Comparison of ENCODE assay signal across 8 cellular contexts in the genomic region with DNA sequence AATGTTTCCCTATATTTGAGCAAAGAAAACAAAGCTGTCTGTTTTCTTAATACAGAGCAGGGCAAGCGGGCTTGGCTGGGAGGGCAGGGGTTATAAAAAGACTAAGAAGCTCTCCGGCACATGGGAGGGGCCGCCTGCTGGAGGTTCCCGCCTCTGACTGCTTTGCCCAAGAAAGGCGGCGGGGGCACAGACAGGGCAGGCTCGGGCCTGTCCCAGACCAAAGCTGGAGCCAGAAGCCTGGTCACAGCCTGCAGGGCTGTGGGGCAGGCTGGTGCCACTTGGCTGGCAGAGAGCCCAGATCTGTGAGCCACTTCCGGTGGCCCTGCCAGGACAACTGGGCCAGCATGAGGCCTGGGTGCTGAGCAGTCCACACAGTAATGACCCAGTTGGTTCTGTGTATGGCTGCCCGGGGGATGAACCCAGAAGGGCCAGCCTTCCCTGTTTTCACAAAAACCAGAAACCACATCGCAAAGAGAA.
A peak's percentile ranks its signal among the peaks of the same experiment; 100 is the strongest.
DNase-seq lines count a peak whose midpoint lies in the region; ATAC-seq and TF ChIP-seq lines count a peak whose summit lies in the region.

No MANE protein-coding gene starts in this region.

- intact Hi-C loops in cardiac septum (cut with DNase I), result loop anchor here (10.0 kb wide), 2 partner anchors 97 to 533 kb away; no protein-coding TSS in a partner anchor

- no peak overlapping the region for H3K9ac ChIP-seq in parathyroid adenoma

- no peaks in the 10 kb centered on the region for H3K27me3 Mint-ChIP-seq in activated naive CD8-positive, alpha-beta T cell treated with anti-CD3 and anti-CD28 coated beads, Interleukin-2, amount 50 U/mL, for 24 hours

- peak; percentile 55 for ATAC-seq in GM19324 (IDR thresholded peaks at IDR 0.05; ENCODE audit: low FRiP score, unreplicated experiment)
- no peak for ATAC-seq in activated naive CD8-positive, alpha-beta T cell treated with anti-CD3 and anti-CD28 coated beads, Interleukin-2, amount 50 U/mL, for 24 hours
- ATAC-seq in GM19463 (IDR thresholded peaks at IDR 0.05; ENCODE audit: unreplicated experiment), result no peak
- no peak for ATAC-seq in GM19452 (IDR thresholded peaks at IDR 0.05; ENCODE audit: unreplicated experiment)

- H3K36me3 ChIP-seq in ACC112 (ENCODE audit: insufficient read depth, low read length) (no peaks in the 10 kb centered on the region), parathyroid adenoma (ENCODE audit: control insufficient read depth, insufficient read depth, low read length) (no peaks in the 10 kb centered on the region)

- DNase-seq in NCI-H226 (peak; percentile 62), cardiac septum (ENCODE audit: low spot score) (peak; percentile 93)
- peak; percentile 23 for DNase-seq in activated naive CD8-positive, alpha-beta T cell treated with anti-CD3 and anti-CD28 coated beads, Interleukin-2, amount 50 U/mL, for 24 hours

- no peaks in the 10 kb centered on the region for H3K27me3 ChIP-seq in ACC112 (ENCODE audit: insufficient read depth, low read length)
- no peaks in the 10 kb centered on the region for H3K27me3 ChIP-seq in parathyroid adenoma (ENCODE audit: control insufficient read depth, insufficient read depth, low read length)

- H3K27ac Mint-ChIP-seq in activated naive CD8-positive, alpha-beta T cell treated with anti-CD3 and anti-CD28 coated beads, Interleukin-2, amount 50 U/mL, for 24 hours, result peak overlapping the region; percentile 75

- H3K79me2 ChIP-seq in ACC112 (ENCODE audit: control insufficient read depth, insufficient read depth, low read length, unreplicated experiment) (no peaks in the 10 kb centered on the region), parathyroid adenoma (no peaks in the 10 kb centered on the region)

- no peak overlapping the region for H3K4me3 Mint-ChIP-seq in activated naive CD8-positive, alpha-beta T cell treated with anti-CD3 and anti-CD28 coated beads, Interleukin-2, amount 50 U/mL, for 24 hours

- H3K9me3 ChIP-seq in parathyroid adenoma (ENCODE audit: control insufficient read depth, low read length), result no peaks in the 10 kb centered on the region

- peaks cover 29% of the 10 kb centered on the region for H3K4me1 Mint-ChIP-seq in activated naive CD8-positive, alpha-beta T cell treated with anti-CD3 and anti-CD28 coated beads, Interleukin-2, amount 50 U/mL, for 24 hours

- H3K4me1 ChIP-seq in ACC112 (ENCODE audit: control insufficient read depth, insufficient read depth, low read length, unreplicated experiment), result peaks cover 37% of the 10 kb centered on the region
- peaks cover 15% of the 10 kb centered on the region for H3K4me1 ChIP-seq in parathyroid adenoma

- H2AFZ ChIP-seq in ACC112 (ENCODE audit: low read length, unreplicated experiment), result no peak overlapping the region
- H2AFZ ChIP-seq in parathyroid adenoma, result peak overlapping the region; percentile 47

- H3K4me3 ChIP-seq in ACC112 (ENCODE audit: low read depth, low read length) (peak overlapping the region; percentile 16; the same call in 1 of the 2 replicates), parathyroid adenoma (ENCODE audit: low read depth, low read length) (no peak overlapping the region)

- H3K9me3 Mint-ChIP-seq in activated naive CD8-positive, alpha-beta T cell treated with anti-CD3 and anti-CD28 coated beads, Interleukin-2, amount 50 U/mL, for 24 hours, result no peaks in the 10 kb centered on the region

- H3K36me3 Mint-ChIP-seq in activated naive CD8-positive, alpha-beta T cell treated with anti-CD3 and anti-CD28 coated beads, Interleukin-2, amount 50 U/mL, for 24 hours (ENCODE audit: low read depth), result no peaks in the 10 kb centered on the region

- H3K27ac ChIP-seq in ACC112 (ENCODE audit: low read depth, low read length) (peak overlapping the region; percentile 84), parathyroid adenoma (peak overlapping the region; percentile 5)

- peak; percentile 20 for TF ChIP-seq CTCF in parathyroid adenoma (IDR thresholded peaks at IDR 0.05)

- H3K4me2 ChIP-seq in parathyroid adenoma (ENCODE audit: low read length), result no peak overlapping the region

Comparison
In these comparisons a context has a peak if more than half of its experiments do, and no peak if none do; other contexts are left out.
1. DNase-seq: peak in every context shown above with its lines; median percentile 93 in cardiac septum; 62 in NCI-H226; 23 in activated naive CD8-positive, alpha-beta T cell treated with anti-CD3 and anti-CD28 coated beads, Interleukin-2, amount 50 U/mL, for 24 hours.